In genomic region chr16:15407756-15408155, GRCh38 we compare ENCODE assay signal across 9 cellular contexts. TPM values are rescaled to one million over a fixed set of nuclear protein-coding genes. Genes with fewer than 3 reads are reported as not detected.
DNase-seq lines count a peak whose midpoint lies in the region; FAIRE-seq lines count a peak whose summit lies in the region.
"Not testable (repeated sequence)": the region's sequence is repeated elsewhere in the genome, so short reads cannot be mapped to it uniquely, and the experiment has no call there.
"Had no signal": no experiment of that assay in that cellular context is flagged by ENCODE, and none has a peak within 500 bp of the region (broad histone marks: within the 10 kb centered on the region; RNA-seq: fewer than 3 reads in every experiment).

No MANE protein-coding gene starts in this region.

- DNase-seq in HK-2 (ENCODE audit: unreplicated experiment) (peak; percentile 10), RCC 7860 (ENCODE audit: low spot score) (peak; percentile 68), glomerular visceral epithelial cell (ENCODE audit: extremely low spot score) (peak; percentile 48), left kidney (ENCODE audit: low read depth, low spot score) (peak; percentile 19), renal cortical epithelial cell (ENCODE audit: low read depth) (peak; percentile 59)

- H4K20me1 ChIP-seq in BLaER1 = not testable (repeated sequence)

- H3K27me3 ChIP-seq in BLaER1 = not testable (repeated sequence)

- H3K9ac ChIP-seq in BLaER1 = not testable (repeated sequence)

- peak overlapping the region; percentile 61 for H3K4me2 ChIP-seq in BLaER1

- H3K4me3 ChIP-seq in BLaER1 = not testable (repeated sequence)

- not testable (repeated sequence) for H3K27ac ChIP-seq in BLaER1

- not testable (repeated sequence) for H3K36me3 ChIP-seq in BLaER1

- not testable (repeated sequence) for H3K9me3 ChIP-seq in BLaER1

- H3K4me1 ChIP-seq in BLaER1 = peaks cover 63% of the 10 kb centered on the region

- peak; percentile 94 for FAIRE-seq in RCC 7860 (lab: Jason Lieb, UNC)

RNA-seq across cellular contexts. Expression of gene MPV17L, which starts 12.2 kb away (rescaled TPM):
- total RNA-seq in renal cortical epithelial cell = 0.50 and 4.2 TPM in 2 replicates
- total RNA-seq: CD4-positive, alpha-beta memory T cell; HFFc6 had no signal

RNA-seq across cellular contexts. Expression of gene BMERB1, which starts 26.6 kb away (rescaled TPM):
- 1.7 and 12.6 TPM in 2 replicates for total RNA-seq in renal cortical epithelial cell

RNA-seq across cellular contexts. Expression of gene NPIPA5, which starts 29.7 kb away (rescaled TPM):
- total RNA-seq in renal cortical epithelial cell = 2.8 TPM in 1 of 2 replicates, not detected in the other
- total RNA-seq: B cell had no signal

Comparison
In these comparisons a context has a peak if more than half of its experiments do, and no peak if none do; other contexts are left out.
1. DNase-seq: peak in every context shown above with its lines; median percentile 68 in RCC 7860; 59 in renal cortical epithelial cell; 48 in glomerular visceral epithelial cell; 19 in left kidney; 10 in HK-2.